In genomic region chr12:12714276-12715001, GRCh38 we compare ENCODE assay signal across 8 cellular contexts. TPM values are rescaled to one million over a fixed set of nuclear protein-coding genes. Genes with fewer than 3 reads are reported as not detected.
DNase-seq lines count a peak whose midpoint lies in the region; ATAC-seq and TF ChIP-seq lines count a peak whose summit lies in the region.

No MANE protein-coding gene starts in this region.

- ATAC-seq in GM18505 (IDR thresholded peaks at IDR 0.05; ENCODE audit: unreplicated experiment) (peak; percentile 23), HG02610 (IDR thresholded peaks at IDR 0.05; ENCODE audit: unreplicated experiment) (no peak)

- peak overlapping the region; percentile 28 for H3K27ac ChIP-seq in A673 (ENCODE audit: low read depth, low read length, poor library complexity, severe bottlenecking)
- H3K27ac ChIP-seq in effector memory CD4-positive, alpha-beta T cell (ENCODE audit: insufficient read depth, low read length, poor library complexity, severe bottlenecking) = peak overlapping the region; percentile 97
- H3K27ac ChIP-seq in muscle layer of colon (ENCODE audit: low read depth, low read length) = peak overlapping the region; percentile 100
- peak overlapping the region; percentile 100 for H3K27ac ChIP-seq in uterus

- TF ChIP-seq POLR2A in GM18505 (IDR thresholded peaks at IDR 0.05; ENCODE audit: borderline replicate concordance, extremely low read depth, insufficient read depth, insufficient read length) = peak; percentile 83
- peak; percentile 59 to 79 for TF ChIP-seq POLR2A in uterus (IDR thresholded peaks at IDR 0.05)

- no peaks in the 10 kb centered on the region for H3K9me3 ChIP-seq in A673 (ENCODE audit: low read depth, low read length, poor library complexity, severe bottlenecking)
- no peaks in the 10 kb centered on the region for H3K9me3 ChIP-seq in effector memory CD4-positive, alpha-beta T cell (ENCODE audit: control insufficient read depth, low read length)
- H3K9me3 ChIP-seq in muscle layer of colon (ENCODE audit: low read length) = no peaks in the 10 kb centered on the region
- H3K9me3 ChIP-seq in uterus = no peaks in the 10 kb centered on the region

- H3K9ac ChIP-seq in muscle layer of colon (ENCODE audit: low read length) = peak overlapping the region; percentile 72

- TF ChIP-seq CTCF in A673 (conservative IDR thresholded peaks at IDR 0.05; ENCODE audit: low read depth, low read length) (peak; percentile 53), WI38 (IDR thresholded peaks at IDR 0.05; ENCODE audit: low read depth, low read length) (no peak), uterus (IDR thresholded peaks at IDR 0.05) (peak; percentile 5 to 41 (median 39))

- H3K4me3 ChIP-seq in A673 (ENCODE audit: low read depth, low read length, poor library complexity, severe bottlenecking) (peak overlapping the region; percentile 23), WI38 (ENCODE audit: low read depth, low read length) (peak overlapping the region; percentile 49), muscle layer of colon (ENCODE audit: low read depth in 1 of 2, low read length in 2 of 2) (peak overlapping the region; percentile 22 to 55), uterus (peak overlapping the region; percentile 13 to 16)
- peak overlapping the region; percentile 99 for H3K4me3 ChIP-seq in effector memory CD4-positive, alpha-beta T cell (ENCODE audit: insufficient read depth, low read depth, low read length, poor library complexity, severe bottlenecking)

- peaks cover 8% of the 10 kb centered on the region for H3K36me3 ChIP-seq in A673 (ENCODE audit: insufficient read depth, low read length, poor library complexity, severe bottlenecking)
- H3K36me3 ChIP-seq in effector memory CD4-positive, alpha-beta T cell (ENCODE audit: control insufficient read depth, insufficient read depth, low read length) = peaks cover 21% of the 10 kb centered on the region
- peaks cover 5% of the 10 kb centered on the region for H3K36me3 ChIP-seq in muscle layer of colon (ENCODE audit: insufficient read depth, low read length)
- H3K36me3 ChIP-seq in uterus = no peaks in the 10 kb centered on the region

- DNase-seq in A673 (ENCODE audit: low spot score) (peak; percentile 47), LoVo (ENCODE audit: low spot score) (peak; percentile 63), uterus (peak in 1 of 2 donors; percentile 65)
- DNase-seq in effector memory CD4-positive, alpha-beta T cell = peak; percentile 24 to 52 (median 41)

- no peaks in the 10 kb centered on the region for H3K27me3 ChIP-seq in A673 (replicated peaks; ENCODE audit: insufficient read depth, low read depth, low read length, poor library complexity)
- no peaks in the 10 kb centered on the region for H3K27me3 ChIP-seq in effector memory CD4-positive, alpha-beta T cell (replicated peaks; ENCODE audit: control insufficient read depth, insufficient read depth, low read length, poor library complexity, severe bottlenecking)
- no peaks in the 10 kb centered on the region for H3K27me3 ChIP-seq in muscle layer of colon (ENCODE audit: control insufficient read depth in 1 of 2, insufficient read depth in 2 of 2, low read length in 2 of 2)
- H3K27me3 ChIP-seq in uterus = no peaks in the 10 kb centered on the region

- H3K4me1 ChIP-seq in A673 (ENCODE audit: insufficient read depth, low read length, poor library complexity, severe bottlenecking) (peaks cover 25% of the 10 kb centered on the region), muscle layer of colon (ENCODE audit: insufficient read depth, low read length) (peaks cover 29% of the 10 kb centered on the region), uterus (no peaks in the 10 kb centered on the region)
- peaks cover 7% of the 10 kb centered on the region for H3K4me1 ChIP-seq in effector memory CD4-positive, alpha-beta T cell (ENCODE audit: control insufficient read depth, insufficient read depth, low read length, poor library complexity, severe bottlenecking)

- POLR2A ChIA-PET in A673 (lab: Charles Lee; ENCODE audit: low non-redundant PET) = no interaction called here

- intact Hi-C loops in A673 (cut with micrococcal nuclease; ENCODE audit: unreplicated experiment) (no loop called here), uterus (cut with DNase I; ENCODE audit: low total_unique reads) (no loop called here)

- CTCF ChIA-PET in A673 (lab: Charles Lee) = no interaction called here

- no TSS peak for BruUV-seq in A673 (replicated peaks; lab: Mats Ljungman, UMichigan)

RNA-seq across cellular contexts. Expression of gene CDKN1B, which starts 2.7 kb away (rescaled TPM):
- total RNA-seq in A673 (2021) (38.7 and 42.7 TPM in 2 replicates), uterus (100 to 1,000 TPM in 1 of 4 donors, 10 to 100 TPM in 3; 40.7 to 104 (median 86.0) TPM)

RNA-seq across cellular contexts. Expression of gene GPR19, which starts 18.5 kb away (rescaled TPM):
- 3.0 and 3.2 TPM in 2 replicates for total RNA-seq in A673 (2021)
- under 1 TPM in 1 of 4 donors, not detected in 3; 0.83 TPM for total RNA-seq in uterus

Comparison
In these comparisons a context has a peak if more than half of its experiments do, and no peak if none do; other contexts are left out.
1. H3K27ac ChIP-seq: peak in every context shown above with its lines; median percentile 100 in muscle layer of colon; 100 in uterus; 97 in effector memory CD4-positive, alpha-beta T cell; 28 in A673.
2. H3K4me3 ChIP-seq: peak in every context shown above with its lines; median percentile 99 in effector memory CD4-positive, alpha-beta T cell; 49 in WI38; 38 in muscle layer of colon; 23 in A673; 14 in uterus.